In the genomic region with DNA sequence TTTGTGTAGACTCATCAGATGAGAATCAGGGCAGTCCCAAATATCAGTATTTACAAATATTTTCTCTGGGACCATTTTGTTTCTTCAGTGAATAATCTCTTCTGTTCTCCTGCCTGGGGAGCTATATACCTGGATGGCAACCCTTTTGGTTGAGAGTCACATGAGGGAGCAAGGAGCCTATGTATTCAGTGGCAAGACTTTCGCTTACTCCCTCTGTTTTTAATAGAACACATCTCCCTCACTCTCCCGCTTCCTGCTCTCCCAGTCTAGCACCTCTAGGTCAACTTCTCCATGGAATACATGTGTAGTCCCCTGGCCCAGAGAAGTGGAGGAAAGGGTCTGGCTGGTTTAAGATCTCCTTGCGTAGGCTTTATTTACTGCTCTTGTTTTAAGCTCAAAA, we compare ENCODE assay signal across 1 cellular context.
TF ChIP-seq lines count a peak whose summit lies in the region.

No MANE protein-coding gene starts in this region.

TF ChIP-seq in H1, 55 proteins besides CTCF, POLR2A, EP300 and RAD21 (continued from another document):
- no peak for TF ChIP-seq SIN3A (conservative IDR thresholded peaks at IDR 0.05 in 1 of 2, IDR thresholded peaks at IDR 0.05 in 1 of 2; ENCODE audit: low read depth in 1 of 2, low read length in 2 of 2)
- TF ChIP-seq POU5F1 (IDR thresholded peaks at IDR 0.05; ENCODE audit: low read depth, low read length), result no peak
- no peak for TF ChIP-seq EZH2 (IDR thresholded peaks at IDR 0.05; ENCODE audit: low read depth, low read length, severe bottlenecking)
- no peak for TF ChIP-seq CBX5 (IDR thresholded peaks at IDR 0.05; ENCODE audit: low read depth, low read length)
- no peak for TF ChIP-seq KDM1A (IDR thresholded peaks at IDR 0.05; ENCODE audit: borderline replicate concordance, low read length)
- TF ChIP-seq SAP30 (IDR thresholded peaks at IDR 0.05; ENCODE audit: insufficient read depth, insufficient replicate concordance, low read length), result no peak
- TF ChIP-seq TAF1 (IDR thresholded peaks at IDR 0.05; ENCODE audit: low read depth, low read length), result no peak
TF ChIP-seq in H1: peak in this region for 0.
